In the genomic region with DNA sequence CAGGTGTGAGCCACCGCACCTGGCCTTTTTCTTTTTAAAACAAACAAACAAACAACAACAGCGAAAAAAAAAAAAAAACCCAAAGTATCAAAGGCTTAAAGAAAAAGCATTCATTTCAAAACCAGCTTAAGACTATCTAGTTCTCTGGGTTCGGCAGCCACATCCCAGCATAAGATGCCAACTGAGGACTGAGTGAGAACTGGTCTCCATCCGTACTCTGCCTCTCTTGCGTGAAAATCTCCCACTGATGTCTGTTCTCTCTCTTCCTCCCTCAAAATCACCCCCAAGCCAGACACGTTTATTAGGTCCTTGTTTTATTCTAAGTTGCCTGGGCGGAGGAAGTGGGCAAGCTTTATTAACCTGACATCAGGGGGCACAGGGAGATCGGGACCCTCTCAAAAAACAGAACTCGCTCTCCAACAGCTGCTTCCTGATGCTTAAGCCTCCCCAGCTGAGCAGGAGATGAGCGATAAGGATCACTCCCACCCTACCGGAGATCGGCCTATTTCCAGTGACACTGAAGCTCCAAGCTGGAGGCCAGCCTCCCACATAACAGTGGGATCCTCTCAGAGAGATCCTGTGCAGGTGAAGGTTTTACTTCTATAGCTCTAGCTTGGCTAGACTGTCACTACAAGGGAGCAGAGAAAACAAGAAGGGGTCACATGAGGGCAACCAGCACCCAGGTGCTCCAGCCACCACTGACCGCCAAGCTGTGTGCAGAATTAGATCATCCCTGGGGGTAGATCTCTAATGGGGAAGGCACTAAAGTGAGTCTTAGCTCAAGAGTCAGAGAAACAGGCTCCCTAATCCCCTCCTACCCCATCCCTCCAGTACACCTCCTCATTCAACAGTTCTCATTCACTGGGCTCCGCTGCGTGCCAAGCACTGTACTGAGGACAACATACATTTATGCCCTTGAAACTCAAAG, we compare ENCODE assay signal across 12 cellular contexts. TPM values are rescaled to one million over a fixed set of nuclear protein-coding genes. Genes with fewer than 3 reads are reported as not detected.
DNase-seq lines count a peak whose midpoint lies in the region; ATAC-seq and TF ChIP-seq lines count a peak whose summit lies in the region.
"Had no signal": no experiment of that assay in that cellular context is flagged by ENCODE, and none has a peak within 500 bp of the region (broad histone marks: within the 10 kb centered on the region; RNA-seq: fewer than 3 reads in every experiment).

No MANE protein-coding gene starts in this region.

- POLR2A ChIA-PET in RWPE1 (lab: Yijun Ruan, JAX; ENCODE audit: low non-redundant PET): no interaction called here

- H3K27ac Mint-ChIP-seq in GM23338: no peak overlapping the region
- H3K27ac Mint-ChIP-seq: activated CD8-positive, alpha-beta memory T cell treated with anti-CD3 and anti-CD28 coated beads, Interleukin-2, amount 10 ng/mL, durations not matched to agents 7 days and 5 days had no signal

- peak; percentile 45 for ATAC-seq in GM23338
- no peak for ATAC-seq in GM21360 (IDR thresholded peaks at IDR 0.05; ENCODE audit: unreplicated experiment)
- no peak for ATAC-seq in HG02840 (IDR thresholded peaks at IDR 0.05; ENCODE audit: low FRiP score, unreplicated experiment)
- ATAC-seq: activated CD8-positive, alpha-beta memory T cell treated with anti-CD3 and anti-CD28 coated beads, Interleukin-2, amount 10 ng/mL, durations not matched to agents 7 days and 5 days had no signal

- no peak overlapping the region for H2AFZ ChIP-seq in GM23338

- H3K4me1 ChIP-seq in GM23338 (ENCODE audit: insufficient read depth) (no peaks in the 10 kb centered on the region), right atrium auricular region (peaks cover 0 to 75% of the 10 kb centered on the region in 2 donors), thyroid gland (peaks cover 59 to 78% of the 10 kb centered on the region in 2 donors)

- CTCF ChIA-PET in RWPE1 (lab: Yijun Ruan, JAX): interaction anchor here (0.5 to 1.0 kb wide), 4 partner anchors 11 to 912 kb away, joined by 3 to 4 read pairs (median 3); no protein-coding TSS in a partner anchor

- H3K27me3 Mint-ChIP-seq in GM23338 (ENCODE audit: insufficient read depth, low read depth, poor library complexity): peaks cover 6% of the 10 kb centered on the region

- TF ChIP-seq POLR2A in thyroid gland (IDR thresholded peaks at IDR 0.05): no peak

- no peak overlapping the region for H3K4me3 Mint-ChIP-seq in GM23338
- H3K4me3 Mint-ChIP-seq: activated CD8-positive, alpha-beta memory T cell treated with anti-CD3 and anti-CD28 coated beads, Interleukin-2, amount 10 ng/mL, durations not matched to agents 7 days and 5 days had no signal

- no peaks in the 10 kb centered on the region for H3K36me3 ChIP-seq in GM23338 (ENCODE audit: insufficient read depth)
- H3K36me3 ChIP-seq in right atrium auricular region: no peaks in the 10 kb centered on the region
- H3K36me3 ChIP-seq in thyroid gland: no peaks in the 10 kb centered on the region

- no peaks in the 10 kb centered on the region for H3F3A ChIP-seq in GM23338 (replicated peaks; ENCODE audit: low read depth)

- intact Hi-C loops in thyroid gland (cut with DNase I): no loop called here

- no peaks in the 10 kb centered on the region; the same call in 1 of the 2 replicates for H4K20me1 ChIP-seq in GM23338 (replicated peaks; ENCODE audit: insufficient read depth)

- no peaks in the 10 kb centered on the region for H3K9me3 ChIP-seq in right atrium auricular region
- no peaks in the 10 kb centered on the region for H3K9me3 ChIP-seq in thyroid gland
- H3K9me3 ChIP-seq: SJSA1 had no signal

- H3K36me3 Mint-ChIP-seq in GM23338 (ENCODE audit: low read depth): no peaks in the 10 kb centered on the region
- H3K36me3 Mint-ChIP-seq: activated CD8-positive, alpha-beta memory T cell treated with anti-CD3 and anti-CD28 coated beads, Interleukin-2, amount 10 ng/mL, durations not matched to agents 7 days and 5 days had no signal

- H3K9me3 Mint-ChIP-seq in GM23338: no peaks in the 10 kb centered on the region

- WGBS in thyroid gland, 2 donors: 59 to 62% methylated on average over 15 of the region's 15 CpGs

- H3K4me3 ChIP-seq in GM23338 (no peak overlapping the region), right atrium auricular region (no peak overlapping the region), thyroid gland (replicated peaks in 1 of 3) (no peak overlapping the region)
- H3K4me3 ChIP-seq: SJSA1 had no signal

- peaks cover 4% of the 10 kb centered on the region; the same call in 2 of the 3 replicates for H3K4me1 Mint-ChIP-seq in GM23338
- H3K4me1 Mint-ChIP-seq: activated CD8-positive, alpha-beta memory T cell treated with anti-CD3 and anti-CD28 coated beads, Interleukin-2, amount 10 ng/mL, durations not matched to agents 7 days and 5 days had no signal

- H3K27ac ChIP-seq in GM23338 (ENCODE audit: low read depth) (no peak overlapping the region), RWPE1 (peak overlapping the region; percentile 61), right atrium auricular region (peak overlapping the region; percentile 9 to 64), thyroid gland (peak overlapping the region; percentile 65 to 80 (median 79))
- H3K27ac ChIP-seq: HL-60, SJSA1 had no signal

- TF ChIP-seq CTCF in GM23338 (conservative IDR thresholded peaks at IDR 0.05; ENCODE audit: low read depth in 2 of 2) (no peak), RWPE1 (conservative IDR thresholded peaks at IDR 0.05; ENCODE audit: low read depth) (no peak), right atrium auricular region (IDR thresholded peaks at IDR 0.05) (no peak), thyroid gland (IDR thresholded peaks at IDR 0.05) (no peak)

- DNase-seq in GM23338 (ENCODE audit: low spot score) (no peak), RWPE1 (ENCODE audit: low spot score) (no peak), right atrium auricular region (ENCODE audit: low spot score) (no peak), thyroid gland (peak; percentile 59 to 61), HK-2 (ENCODE audit: unreplicated experiment) (no peak)
- DNase-seq: activated CD8-positive, alpha-beta memory T cell treated with anti-CD3 and anti-CD28 coated beads, Interleukin-2, amount 10 ng/mL, durations not matched to agents 7 days and 5 days; hippocampal formation; NCI-H1930 had no signal

- no peaks in the 10 kb centered on the region for H3K9me2 ChIP-seq in GM23338 (ENCODE audit: insufficient read depth)

- no peak overlapping the region for H3K4me2 ChIP-seq in GM23338

- H3K79me2 ChIP-seq in GM23338 (replicated peaks; ENCODE audit: insufficient read depth): peaks cover 37% of the 10 kb centered on the region

- H3K27me3 ChIP-seq in GM23338 (ENCODE audit: insufficient read depth) (no peaks in the 10 kb centered on the region), right atrium auricular region (no peaks in the 10 kb centered on the region), thyroid gland (no peaks in the 10 kb centered on the region)
- H3K27me3 ChIP-seq: SJSA1 had no signal

TF ChIP-seq in GM23338, 12 proteins besides CTCF, POLR2A, EP300 and RAD21 (continues in another document):
- TF ChIP-seq CREB1 (CRISPR knock-in tag; IDR thresholded peaks at IDR 0.05; ENCODE audit: low read depth): no peak
- TF ChIP-seq STAT1 (IDR thresholded peaks at IDR 0.05; ENCODE audit: unreplicated experiment): no peak

RNA-seq across cellular contexts. Expression of a gene that starts 13.6 kb away (rescaled TPM):
- total RNA-seq in GM23338 (2014; rRNA removed; shearing (Covaris generic)): 16.2 and 19.9 TPM in 2 replicates
- 4.1 and 4.4 TPM in 2 replicates for polyA plus RNA-seq in GM23338 (2016; fragmentation: Nextera tagmentation; extraction: Ambion mirVana)
- total RNA-seq in right atrium auricular region (10 to 100 TPM; 35.4 to 56.0 TPM), thyroid gland (100 to 1,000 TPM in 2 of 4 donors, 10 to 100 TPM in 2; 68.7 to 172 (median 97.3) TPM)

RNA-seq across cellular contexts. Expression of a gene that starts 36.5 kb away (rescaled TPM):
- not detected in 2 replicates for total RNA-seq in GM23338 (2014; rRNA removed; shearing (Covaris generic))
- polyA plus RNA-seq in GM23338 (2016; fragmentation: Nextera tagmentation; extraction: Ambion mirVana): not detected in 2 replicates
- total RNA-seq in right atrium auricular region (not detected), thyroid gland (not detected)
- total RNA-seq: activated CD8-positive, alpha-beta memory T cell treated with anti-CD3 and anti-CD28 coated beads, Interleukin-2, amount 10 ng/mL, durations not matched to agents 7 days and 5 days had no signal

Comparison
In these comparisons a context has a peak if more than half of its experiments do, and no peak if none do; other contexts are left out.
1. DNase-seq: peak in thyroid gland (2 of 2); none in GM23338 (single experiment), RWPE1 (single experiment), right atrium auricular region (single experiment) and HK-2 (single experiment).